In genomic region chr2:119792907-119793312, GRCh38 we compare ENCODE assay signal across 25 cellular contexts. TPM values are rescaled to one million over a fixed set of nuclear protein-coding genes. Genes with fewer than 3 reads are reported as not detected.
A peak's percentile ranks its signal among the peaks of the same experiment; 100 is the strongest.
DNase-seq lines count a peak whose midpoint lies in the region; ATAC-seq, FAIRE-seq and TF ChIP-seq lines count a peak whose summit lies in the region.
"Had no signal": no experiment of that assay in that cellular context is flagged by ENCODE, and none has a peak within 500 bp of the region (broad histone marks: within the 10 kb centered on the region; RNA-seq: fewer than 3 reads in every experiment).

No MANE protein-coding gene starts in this region.

- FAIRE-seq in K562 (lab: Jason Lieb, UNC), result no peak
- FAIRE-seq: GM18507 had no signal

- TF ChIP-seq EP300 in K562 (IDR thresholded peaks at IDR 0.05; ENCODE audit: low read length), result no peak

- WGBS in K562 (ENCODE audit: insufficient coverage, low coverage, missing lambda C conversion rate), result 90% methylated on average over 7 of the region's 8 CpGs
- WGBS in prostate gland, result 93% methylated on average over 8 of the region's 8 CpGs

- POLR2A ChIA-PET in K562 (lab: Yijun Ruan, JAX), result no interaction called here

- in situ Hi-C loops in ACHN (cut with HindIII; ENCODE audit: low pct_ligation_motif_present, low pct_unique_long_range_greater_than_20kb, low sequenced_read_pairs) (no loop called here), K562 (cut with MboI) (no loop called here)

- no peaks in the 10 kb centered on the region for H3K9me3 ChIP-seq in K562 (replicated peaks; ENCODE audit: control insufficient read depth, insufficient read depth, low read depth, low read length)
- no peaks in the 10 kb centered on the region for H3K9me3 ChIP-seq in prostate gland

- peaks cover 0 to 7% of the 10 kb centered on the region in 2 experiments; a peak in 1 of 5 replicates for H3K4me1 ChIP-seq in K562 (replicated peaks in 1 of 2; ENCODE audit: control insufficient read depth in 2 of 2, insufficient read depth in 2 of 2, low read length in 2 of 2)
- no peaks in the 10 kb centered on the region for H3K4me1 ChIP-seq in prostate gland (replicated peaks)

- H3K9me1 ChIP-seq in K562 (ENCODE audit: control insufficient read depth, insufficient read depth, low read length), result no peaks in the 10 kb centered on the region

- no peak for ATAC-seq in K562
- no peak for ATAC-seq in HG03196 (IDR thresholded peaks at IDR 0.05; ENCODE audit: unreplicated experiment)
- ATAC-seq in Right ventricle myocardium superior (ENCODE audit: poor library complexity), result no peak
- ATAC-seq: PC-3 had no signal

- H3K27me3 ChIP-seq in H7 (ENCODE audit: control insufficient read depth, insufficient read depth, low read length) (no peaks in the 10 kb centered on the region), K562 (ENCODE audit: control insufficient read depth in 2 of 2, insufficient read depth in 2 of 2, low read length in 2 of 2) (no peaks in the 10 kb centered on the region), prostate gland (replicated peaks; ENCODE audit: insufficient read depth) (no peaks in the 10 kb centered on the region)

- H3K4me2 ChIP-seq in K562 (ENCODE audit: insufficient read depth, low read length), result no peak overlapping the region
- H3K4me2 ChIP-seq: SK-N-SH had no signal

- TF ChIP-seq CTCF in K562 (IDR thresholded peaks at IDR 0.05 in 2 of 3, conservative IDR thresholded peaks at IDR 0.05 in 1 of 3; ENCODE audit: insufficient read depth in 2 of 3, low read depth in 1 of 3, low read length in 3 of 3) (no peak), prostate gland (IDR thresholded peaks at IDR 0.05) (no peak)

- no peak overlapping the region for H2AFZ ChIP-seq in K562 (ENCODE audit: low read depth, low read length)

- H3K4me3 ChIP-seq in H7 (ENCODE audit: insufficient read depth, low read depth, low read length) (no peak overlapping the region), K562 (no peak overlapping the region), prostate gland (no peak overlapping the region)

- no peaks in the 10 kb centered on the region for H3K36me3 ChIP-seq in H7 (replicated peaks; ENCODE audit: control insufficient read depth, insufficient read depth, low read length)
- H3K36me3 ChIP-seq in K562 (ENCODE audit: control insufficient read depth, insufficient read depth, low read length), result no peaks in the 10 kb centered on the region
- H3K36me3 ChIP-seq in prostate gland, result no peaks in the 10 kb centered on the region

- H3K9ac ChIP-seq in K562 (ENCODE audit: insufficient read depth in 1 of 2, low read depth in 2 of 2, low read length in 2 of 2), result no peak overlapping the region
- H3K9ac ChIP-seq: SK-N-SH had no signal

- peaks cover 37% of the 10 kb centered on the region for H3K79me2 ChIP-seq in K562 (ENCODE audit: control insufficient read depth, insufficient read depth, low read length)

- no peak for TF ChIP-seq POLR2A in K562 (conservative IDR thresholded peaks at IDR 0.05)
- TF ChIP-seq POLR2A in prostate gland (IDR thresholded peaks at IDR 0.05), result no peak

- H3K27ac ChIP-seq in K562 (ENCODE audit: extremely low read depth, low read depth, low read length) (no peak overlapping the region), prostate gland (no peak overlapping the region)
- H3K27ac ChIP-seq: C4-2B, HL-60, RWPE1 had no signal

- H4K20me1 ChIP-seq in K562 (replicated peaks; ENCODE audit: control insufficient read depth, insufficient read depth, low read length), result no peaks in the 10 kb centered on the region

- BruUV-seq in K562 (replicated peaks; lab: Mats Ljungman, UMichigan), result no TSS peak

- CTCF ChIA-PET in K562 (lab: Yijun Ruan, JAX; ENCODE audit: low intra/inter-chr PET ratio), result no interaction called here

- peak; percentile 72 for DNase-seq in ACHN
- peak; percentile 27 for DNase-seq in H7
- DNase-seq in K562 (ENCODE audit: extremely low read depth in 1 of 4, low spot score in 3 of 4), result no peak
- peak; percentile 22 for DNase-seq in iPS DF 4.7 (ENCODE audit: extremely low read depth, low spot score)
- no peak for DNase-seq in prostate gland (ENCODE audit: low spot score)
- no peak for DNase-seq in D341Med (ENCODE audit: low spot score)
- DNase-seq in Right ventricle myocardium superior, result no peak
- DNase-seq: 8988T; CD8-positive, alpha-beta memory T cell; GDM1; IMR-90; Karpas-422; NCI-H1417 treated with DMSO at 0.1 percent for 48 hours; NCI-H187; NCI-H446; NCI-H526; PC-3; SIG-M5; SK-N-SH; T-helper 2 cell had no signal

- intact Hi-C loops in K562 (cut with micrococcal nuclease) (no loop called here), prostate gland (cut with DNase I) (no loop called here), Right ventricle myocardium superior (cut with DNase I) (no loop called here)

- no peak for TF ChIP-seq RAD21 in K562 (CRISPR knock-in tag; conservative IDR thresholded peaks at IDR 0.05 in 1 of 2, IDR thresholded peaks at IDR 0.05 in 1 of 2)

TF ChIP-seq in K562, 482 proteins besides CTCF, POLR2A, EP300 and RAD21 (continues in another document):
- TF ChIP-seq CBX3 (IDR thresholded peaks at IDR 0.05; ENCODE audit: borderline replicate concordance in 1 of 2, low read length in 2 of 2) (peak in 1 of 2 experiments; percentile 66; a peak in 1 of 3 replicates), CREBBP (IDR thresholded peaks at IDR 0.05; ENCODE audit: low read depth, low read length) (no peak), ZBTB12 (CRISPR knock-in tag; IDR thresholded peaks at IDR 0.05) (no peak), YY1 (IDR thresholded peaks at IDR 0.05; ENCODE audit: borderline replicate concordance in 1 of 3, control insufficient read depth in 1 of 3, extremely low read depth in 1 of 3, insufficient read depth in 3 of 3, insufficient read length in 1 of 3, insufficient replicate concordance in 2 of 3, low read depth in 1 of 3, low read length in 2 of 3) (peak in 1 of 3 experiments; percentile 26), DMBX1 (CRISPR knock-in tag; IDR thresholded peaks at IDR 0.05; ENCODE audit: borderline replicate concordance) (no peak), TRIM28 (IDR thresholded peaks at IDR 0.05) (peak; percentile 42; the same call in 1 of the 2 replicates), IRF9 (tag; IDR thresholded peaks at IDR 0.05) (no peak), POLR2G (IDR thresholded peaks at IDR 0.05; ENCODE audit: low read depth, low read length) (no peak)

RNA-seq across cellular contexts. Expression of gene PTPN4, which starts 33.2 kb away (rescaled TPM):
- total RNA-seq in H7 (2014; rRNA removed; shearing (Covaris generic)), result 39.4 and 41.6 TPM in 2 replicates
- total RNA-seq in K562 (2011; cell fraction: chromatin; rRNA removed; ENCODE audit: low replicate concordance), result 56.0 and 99.3 TPM in 2 replicates
- 26.2 and 43.8 TPM in 2 replicates for total RNA-seq in K562 (2011; cell fraction: nucleolus; rRNA removed)
- 28.8 and 32.3 TPM in 2 replicates for total RNA-seq in K562 (2011; cell fraction: nucleoplasm; rRNA removed)
- 26.8 and 27.8 TPM in 2 replicates for total RNA-seq in K562 (2014; rRNA removed)
- total RNA-seq in K562 (2014; rRNA removed; fragmentation: Illumina TruSeq; extraction: Trizol), result 27.3 and 29.2 TPM in 2 replicates
- 24.1 and 30.6 TPM in 2 replicates for total RNA-seq in K562 (2015; rRNA removed; fragmentation: Illumina TruSeq; extraction: Trizol)
- 30.0 and 30.8 TPM in 2 replicates for total RNA-seq in K562 (2021)
- polyA plus RNA-seq in K562 (2011; rRNA removed), result 26.6 and 32.8 TPM in 2 replicates
- 6.4 and 9.3 TPM in 2 replicates for polyA plus RNA-seq in K562 (2011; cell fraction: cytosol; rRNA removed)
- 31.6 and 32.6 TPM in 2 replicates for polyA plus RNA-seq in K562 (2011; cell fraction: nucleus; rRNA removed)
- polyA plus RNA-seq in K562 (2012), result 8.3 and 15.8 TPM in 2 replicates
- polyA plus RNA-seq in K562 (2014; fragmentation: Illumina TruSeq; extraction: Trizol), result 17.8 and 20.6 TPM in 2 replicates
- 1 to 10 TPM; 5.0 to 7.1 TPM for polyA plus RNA-seq in K562 (2014; fragmentation: Nextera tagmentation; extraction: Ambion mirVana)
- 12.4 and 20.3 TPM in 2 replicates for polyA plus RNA-seq in K562 (2014; rRNA removed)
- 61.8 and 68.8 TPM in 2 replicates for polyA minus RNA-seq in K562 (2011; rRNA and poly(A)+ RNA removed)
- 14.2 and 19.1 TPM in 2 replicates for polyA minus RNA-seq in K562 (2011; cell fraction: cytosol; rRNA and poly(A)+ RNA removed)
- 50.9 and 73.2 TPM in 2 replicates for polyA minus RNA-seq in K562 (2011; cell fraction: nucleus; rRNA and poly(A)+ RNA removed)
- 10 to 100 TPM; 23.7 to 65.3 TPM for total RNA-seq in prostate gland
- total RNA-seq in Right ventricle myocardium superior, result 37.6 TPM

Comparison
In these comparisons a context has a peak if more than half of its experiments do, and no peak if none do; other contexts are left out.
1. DNase-seq: peak in ACHN (single experiment), H7 (single experiment) and iPS DF 4.7 (single experiment); none in K562 (0 of 4), prostate gland (single experiment), D341Med (single experiment) and Right ventricle myocardium superior (single experiment).